Comparison of ENCODE assay signal across 27 cellular contexts in the genomic region with DNA sequence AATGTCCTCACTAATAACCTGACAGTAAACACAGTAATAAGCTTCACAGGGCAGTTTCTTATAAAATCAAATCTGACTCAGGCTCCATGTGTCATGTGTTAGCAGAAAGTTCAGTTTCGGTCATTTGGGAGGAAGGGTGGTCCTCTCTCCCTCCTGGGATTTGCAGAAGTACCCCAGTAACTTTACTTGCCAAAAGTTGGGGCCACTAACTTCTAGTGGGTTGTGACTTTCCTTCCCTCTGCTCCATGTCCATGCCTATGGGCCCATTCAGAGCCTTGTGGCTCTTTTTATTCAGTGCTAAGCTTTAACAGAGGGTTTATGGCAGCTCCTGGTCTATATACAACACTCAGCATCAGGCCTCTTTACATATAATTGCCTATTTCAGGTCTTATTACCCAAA.
"Had no signal": no experiment of that assay in that cellular context is flagged by ENCODE, and none has a peak within 500 bp of the region (broad histone marks: within the 10 kb centered on the region; RNA-seq: fewer than 3 reads in every experiment).

No MANE protein-coding gene starts in this region.

- ATAC-seq: activated CD4-positive, alpha-beta T cell treated with anti-CD3 and anti-CD28 coated beads for 36 hours; activated CD8-positive, alpha-beta memory T cell treated with anti-CD3 and anti-CD28 coated beads, Interleukin-2, amount 10 ng/mL, durations not matched to agents 7 days and 5 days; activated CD8-positive, alpha-beta T cell treated with anti-CD3 and anti-CD28 coated beads, Interleukin-2, amount 10 ng/mL, durations not matched to agents 7 days and 5 days; activated naive CD8-positive, alpha-beta T cell treated with anti-CD3 and anti-CD28 coated beads, Interleukin-2, amount 50 U/mL, for 24 hours; body of pancreas; effector memory CD8-positive, alpha-beta T cell had no signal

- H3K27ac Mint-ChIP-seq: activated CD4-positive, alpha-beta memory T cell treated with anti-CD3 and anti-CD28 coated beads for 36 hours; activated CD4-positive, alpha-beta T cell treated with anti-CD3 and anti-CD28 coated beads for 36 hours; activated CD4-positive, alpha-beta T cell treated with anti-CD3 and anti-CD28 coated beads, Interleukin-2, amount 10 ng/mL, durations not matched to agents 24 days and 14 days; activated CD8-positive, alpha-beta memory T cell treated with anti-CD3 and anti-CD28 coated beads, Interleukin-2, amount 10 ng/mL, durations not matched to agents 7 days and 5 days; activated CD8-positive, alpha-beta T cell treated with anti-CD3 and anti-CD28 coated beads, Interleukin-2, amount 10 ng/mL, durations not matched to agents 7 days and 5 days; activated naive CD4-positive, alpha-beta T cell treated with anti-CD3 and anti-CD28 coated beads for 36 hours; activated naive CD4-positive, alpha-beta T cell treated with anti-CD3 and anti-CD28 coated beads, Interleukin-2, amount 50 U/mL, for 24 hours; activated naive CD8-positive, alpha-beta T cell treated with anti-CD3 and anti-CD28 coated beads for 36 hours; activated naive CD8-positive, alpha-beta T cell treated with anti-CD3 and anti-CD28 coated beads, Interleukin-2, amount 50 U/mL, for 24 hours; activated T-helper 1 cell treated with anti-CD3 and anti-CD28 coated beads, Interleukin-12 subunit alpha, Interleukin-12 subunit beta, Interleukin-2, Interleukin-4 antibody, amounts not matched to agents 30 ng/mL and 10 ng/mL and 1 ng/mL, durations not matched to agents 14 hours and 24 hours and 36 hours; activated T-helper 2 cell treated with anti-CD3 and anti-CD28 coated beads, Interferon-gamma antibody, Interleukin-2, Interleukin-4, amounts not matched to agents 10 μg/mL and 5 μg/mL and 100 μg/mL, durations not matched to agents 14 hours and 24 hours and 36 hours; effector memory CD8-positive, alpha-beta T cell had no signal

- H3K4me3 Mint-ChIP-seq: activated CD4-positive, alpha-beta memory T cell treated with anti-CD3 and anti-CD28 coated beads for 36 hours; activated CD4-positive, alpha-beta T cell treated with anti-CD3 and anti-CD28 coated beads for 36 hours; activated CD4-positive, alpha-beta T cell treated with anti-CD3 and anti-CD28 coated beads, Interleukin-2, amount 10 ng/mL, durations not matched to agents 24 days and 14 days; activated CD8-positive, alpha-beta memory T cell treated with anti-CD3 and anti-CD28 coated beads, Interleukin-2, amount 10 ng/mL, durations not matched to agents 7 days and 5 days; activated CD8-positive, alpha-beta T cell treated with anti-CD3 and anti-CD28 coated beads, Interleukin-2, amount 10 ng/mL, durations not matched to agents 7 days and 5 days; activated naive CD4-positive, alpha-beta T cell treated with anti-CD3 and anti-CD28 coated beads for 36 hours; activated naive CD4-positive, alpha-beta T cell treated with anti-CD3 and anti-CD28 coated beads, Interleukin-2, amount 50 U/mL, for 24 hours; activated naive CD8-positive, alpha-beta T cell treated with anti-CD3 and anti-CD28 coated beads for 36 hours; activated naive CD8-positive, alpha-beta T cell treated with anti-CD3 and anti-CD28 coated beads, Interleukin-2, amount 50 U/mL, for 24 hours; activated T-helper 1 cell treated with anti-CD3 and anti-CD28 coated beads, Interleukin-12 subunit alpha, Interleukin-12 subunit beta, Interleukin-2, Interleukin-4 antibody, amounts not matched to agents 30 ng/mL and 10 ng/mL and 1 ng/mL, durations not matched to agents 14 hours and 24 hours and 36 hours; effector memory CD8-positive, alpha-beta T cell had no signal

- H3K36me3 ChIP-seq: adrenal gland, esophagus squamous epithelium had no signal

- H3K4me1 ChIP-seq: body of pancreas had no signal

- H3K27me3 ChIP-seq: adrenal gland, body of pancreas, esophagus squamous epithelium had no signal

- H3K9me3 Mint-ChIP-seq: activated CD4-positive, alpha-beta memory T cell treated with anti-CD3 and anti-CD28 coated beads for 36 hours; activated CD4-positive, alpha-beta T cell treated with anti-CD3 and anti-CD28 coated beads, Interleukin-2, amount 10 ng/mL, durations not matched to agents 24 days and 14 days; activated naive CD4-positive, alpha-beta T cell treated with anti-CD3 and anti-CD28 coated beads for 36 hours; activated naive CD4-positive, alpha-beta T cell treated with anti-CD3 and anti-CD28 coated beads, Interleukin-2, amount 50 U/mL, for 24 hours; activated naive CD8-positive, alpha-beta T cell treated with anti-CD3 and anti-CD28 coated beads for 36 hours; activated naive CD8-positive, alpha-beta T cell treated with anti-CD3 and anti-CD28 coated beads, Interleukin-2, amount 50 U/mL, for 24 hours; activated T-helper 1 cell treated with anti-CD3 and anti-CD28 coated beads, Interleukin-12 subunit alpha, Interleukin-12 subunit beta, Interleukin-2, Interleukin-4 antibody, amounts not matched to agents 30 ng/mL and 10 ng/mL and 1 ng/mL, durations not matched to agents 14 hours and 24 hours and 36 hours; activated T-helper 2 cell treated with anti-CD3 and anti-CD28 coated beads, Interferon-gamma antibody, Interleukin-2, Interleukin-4, amounts not matched to agents 10 μg/mL and 5 μg/mL and 100 μg/mL, durations not matched to agents 14 hours and 24 hours and 36 hours; effector memory CD8-positive, alpha-beta T cell had no signal

- H3K27ac ChIP-seq: adrenal gland, body of pancreas, epithelial cell of prostate, esophagus squamous epithelium had no signal

- H3K4me1 Mint-ChIP-seq: activated CD4-positive, alpha-beta T cell treated with anti-CD3 and anti-CD28 coated beads for 36 hours; activated CD4-positive, alpha-beta T cell treated with anti-CD3 and anti-CD28 coated beads, Interleukin-2, amount 10 ng/mL, durations not matched to agents 24 days and 14 days; activated CD8-positive, alpha-beta memory T cell treated with anti-CD3 and anti-CD28 coated beads, Interleukin-2, amount 10 ng/mL, durations not matched to agents 7 days and 5 days; activated naive CD4-positive, alpha-beta T cell treated with anti-CD3 and anti-CD28 coated beads, Interleukin-2, amount 50 U/mL, for 24 hours; activated naive CD8-positive, alpha-beta T cell treated with anti-CD3 and anti-CD28 coated beads for 36 hours; activated naive CD8-positive, alpha-beta T cell treated with anti-CD3 and anti-CD28 coated beads, Interleukin-2, amount 50 U/mL, for 24 hours had no signal

- DNase-seq: activated CD4-positive, alpha-beta memory T cell treated with anti-CD3 and anti-CD28 coated beads for 36 hours; activated CD4-positive, alpha-beta T cell treated with anti-CD3 and anti-CD28 coated beads for 36 hours; activated CD4-positive, alpha-beta T cell treated with anti-CD3 and anti-CD28 coated beads, Interleukin-2, amount 10 ng/mL, durations not matched to agents 24 days and 14 days; activated CD4-positive, CD25-positive, alpha-beta regulatory T cell; activated CD4-positive, CD25-positive, alpha-beta regulatory T cell treated with anti-CD3 and anti-CD28 coated beads, Interleukin-2, amount 50 U/mL, for 72 hours; activated CD8-positive, alpha-beta memory T cell treated with anti-CD3 and anti-CD28 coated beads, Interleukin-2, amount 10 ng/mL, durations not matched to agents 7 days and 5 days; activated CD8-positive, alpha-beta memory T cell treated with anti-CD3 and anti-CD28 coated beads, Interleukin-2, amount 50 U/mL, for 4 hours; activated CD8-positive, alpha-beta T cell treated with anti-CD3 and anti-CD28 coated beads, Interleukin-2, amount 10 ng/mL, durations not matched to agents 7 days and 5 days; activated effector memory CD4-positive, alpha-beta T cell treated with anti-CD3 and anti-CD28 coated beads, Interleukin-2, amount 50 U/mL, for 16 hours; activated naive CD4-positive, alpha-beta T cell treated with anti-CD3 and anti-CD28 coated beads for 36 hours; activated naive CD8-positive, alpha-beta T cell treated with anti-CD3 and anti-CD28 coated beads for 36 hours; activated naive CD8-positive, alpha-beta T cell treated with anti-CD3 and anti-CD28 coated beads, Interleukin-2, amount 50 U/mL, for 24 hours; activated T-cell treated with anti-CD3 and anti-CD28 coated beads, Interleukin-2, amount 50 U/mL, for 1 hour; activated T-cell treated with anti-CD3 and anti-CD28 coated beads, Interleukin-2, amount 50 U/mL, for 48 hours; adrenal gland; amygdala; aorta; body of pancreas; cortex of kidney; effector memory CD8-positive, alpha-beta T cell; esophagus squamous epithelium; foreskin fibroblast; T-helper 2 cell had no signal

- H3K36me3 Mint-ChIP-seq: activated CD4-positive, alpha-beta memory T cell treated with anti-CD3 and anti-CD28 coated beads for 36 hours; activated CD8-positive, alpha-beta memory T cell treated with anti-CD3 and anti-CD28 coated beads, Interleukin-2, amount 10 ng/mL, durations not matched to agents 7 days and 5 days; activated naive CD4-positive, alpha-beta T cell treated with anti-CD3 and anti-CD28 coated beads, Interleukin-2, amount 50 U/mL, for 24 hours; activated naive CD8-positive, alpha-beta T cell treated with anti-CD3 and anti-CD28 coated beads for 36 hours had no signal

- H3K4me3 ChIP-seq: adrenal gland, body of pancreas, esophagus squamous epithelium had no signal

- H3K9me3 ChIP-seq: adrenal gland, body of pancreas, esophagus squamous epithelium had no signal
